In genomic region chr14:57060276-57060956, GRCh38 we compare ENCODE assay signal across 8 cellular contexts.
DNase-seq lines count a peak whose midpoint lies in the region; ATAC-seq, FAIRE-seq and TF ChIP-seq lines count a peak whose summit lies in the region.

No MANE protein-coding gene starts in this region.

- H3K27me3 ChIP-seq in GM12878 (replicated peaks in 1 of 2; ENCODE audit: control insufficient read depth in 2 of 2, insufficient read depth in 2 of 2, low read length in 1 of 2) (no peaks in the 10 kb centered on the region), colonic mucosa (no peaks in the 10 kb centered on the region)

- no peak for TF ChIP-seq RAD21 in GM12878 (IDR thresholded peaks at IDR 0.05; ENCODE audit: insufficient read depth, low read depth, low read length)

- ATAC-seq in GM21360 (IDR thresholded peaks at IDR 0.05; ENCODE audit: unreplicated experiment), result peak; percentile 91
- peak; percentile 91 for ATAC-seq in HG03460 (IDR thresholded peaks at IDR 0.05; ENCODE audit: unreplicated experiment)
- ATAC-seq in GM12878, result peak; percentile 94
- peak; percentile 89 for ATAC-seq in stimulated activated naive CD8-positive, alpha-beta T cell treated with anti-CD3 and anti-CD28 coated beads, Interleukin-15, Interleukin-2, amounts not matched to agents 100 U/mL and 50 U/mL, for 24 hours

- H3K27ac ChIP-seq in GM12878 (ENCODE audit: control insufficient read depth, insufficient read depth), result peak overlapping the region; percentile 20; the same call in 1 of the 2 replicates
- H3K27ac ChIP-seq in colonic mucosa, result no peak overlapping the region

- no TSS peak for BruUV-seq in GM12878 (replicated peaks; lab: Mats Ljungman, UMichigan)

- peak; percentile 36 to 64; a peak in 2 of 4 replicates for TF ChIP-seq EP300 in GM12878 (IDR thresholded peaks at IDR 0.05; ENCODE audit: borderline replicate concordance in 1 of 2, control insufficient read depth in 1 of 2, low read depth in 2 of 2, low read length in 2 of 2)

- H3K4me1 ChIP-seq in GM12878 (ENCODE audit: control insufficient read depth, insufficient read depth, low read length) (peaks cover 16% of the 10 kb centered on the region), colonic mucosa (peaks cover 5% of the 10 kb centered on the region)

- TF ChIP-seq CTCF in GM10248 (IDR thresholded peaks at IDR 0.05; ENCODE audit: control extremely low read depth, extremely low read depth, low read depth, missing control alignments) (no peak), GM12878 (IDR thresholded peaks at IDR 0.05 in 2 of 3, conservative IDR thresholded peaks at IDR 0.05 in 1 of 3; ENCODE audit: control insufficient read depth in 2 of 3, extremely low read depth in 1 of 3, insufficient read depth in 1 of 3, low read depth in 3 of 3, low read length in 3 of 3) (no peak), colonic mucosa (IDR thresholded peaks at IDR 0.05) (no peak)

- no peaks in the 10 kb centered on the region for H3K79me2 ChIP-seq in GM12878 (ENCODE audit: control insufficient read depth, insufficient read depth, low read length)

- SMC1A ChIA-PET in GM12878 (lab: Charles Lee; ENCODE audit: uncharacterized antibody, unreplicated experiment), result interaction anchor here (0.7 to 1.9 kb wide), 4 partner anchors 8 to 360 kb away, joined by 3 to 5 read pairs (median 3); no protein-coding TSS in a partner anchor

- WGBS in GM12878 (ENCODE audit: insufficient coverage, insufficient replicate concordance, low lambda C conversion rate, missing lambda C conversion rate), result under 1% methylated on average over 6 of the region's 6 CpGs

- DNase-seq in GM10248 (ENCODE audit: extremely low spot score), result peak; percentile 50
- peak; percentile 52 for DNase-seq in GM12878 (ENCODE audit: low read depth, low spot score)
- peak; percentile 12 for DNase-seq in stimulated activated naive CD8-positive, alpha-beta T cell treated with anti-CD3 and anti-CD28 coated beads, Interleukin-15, Interleukin-2, amounts not matched to agents 100 U/mL and 50 U/mL, for 24 hours
- no peak for DNase-seq in SIG-M5 (lab: John Stamatoyannopoulos, UW)
- DNase-seq in EL, result no peak
- no peak for DNase-seq in colonic mucosa

- no peak for TF ChIP-seq POLR2A in GM12878 (IDR thresholded peaks at IDR 0.05; ENCODE audit: low read depth, low read length)

- intact Hi-C loops in GM12878 (cut with micrococcal nuclease; ENCODE audit: unreplicated experiment), result loop anchor here (10.0 kb wide), 1 partner anchor 506 kb away; no protein-coding TSS in a partner anchor
- intact Hi-C loops in colonic mucosa (cut with DNase I), result loop anchor here (10.0 kb wide), 1 partner anchor 406 kb away; no protein-coding TSS in a partner anchor

- POLR2A ChIA-PET in GM10248 (lab: Yijun Ruan, JAX) (no interaction called here), GM12878 (lab: Charles Lee) (no interaction called here)

- H3K4me2 ChIP-seq in GM12878 (ENCODE audit: control insufficient read depth, insufficient read depth), result peak overlapping the region; percentile 68

- H4K20me1 ChIP-seq in GM12878 (ENCODE audit: control insufficient read depth, insufficient read depth), result no peaks in the 10 kb centered on the region

- in situ Hi-C loops in GM12878 (cut with MboI), result loop anchor here (10.0 kb wide), 3 partner anchors 254 to 566 kb away; no protein-coding TSS in a partner anchor

- H3K9ac ChIP-seq in GM12878 (ENCODE audit: control insufficient read depth, insufficient read depth, low read length), result no peak overlapping the region
- no peak overlapping the region for H3K9ac ChIP-seq in colonic mucosa (ENCODE audit: low read depth in 2 of 2, low read length in 2 of 2)

- H3K9me3 ChIP-seq in GM12878 (replicated peaks; ENCODE audit: control insufficient read depth, insufficient read depth, low read length) (no peaks in the 10 kb centered on the region), colonic mucosa (no peaks in the 10 kb centered on the region)

- H3K36me3 ChIP-seq in GM12878 (ENCODE audit: control insufficient read depth in 2 of 2, insufficient read depth in 2 of 2, low read length in 1 of 2), result no peaks in the 10 kb centered on the region
- H3K36me3 ChIP-seq in colonic mucosa, result no peaks in the 10 kb centered on the region

- H3K4me3 ChIP-seq in GM12878, result no peak overlapping the region
- no peak overlapping the region for H3K4me3 ChIP-seq in colonic mucosa

- no peak overlapping the region for H2AFZ ChIP-seq in GM12878 (ENCODE audit: control insufficient read depth, low read depth, low read length)

- RAD21 ChIA-PET in GM12878 (lab: Charles Lee; ENCODE audit: unreplicated experiment), result no interaction called here

- CTCF ChIA-PET in GM10248 (lab: Yijun Ruan, JAX), result no interaction called here
- CTCF ChIA-PET in GM12878 (lab: Yijun Ruan, JAX), result interaction anchor here (1.2 kb wide), 1 partner anchor 13 kb away, joined by 3 read pairs; no protein-coding TSS in a partner anchor

- FAIRE-seq in GM12878 (lab: Jason Lieb, UNC), result peak; percentile 98

TF ChIP-seq in GM12878, 131 proteins besides CTCF, POLR2A, EP300 and RAD21 (continues in another document):
- TF ChIP-seq ATF2 (IDR thresholded peaks at IDR 0.05; ENCODE audit: low read length) (peak; percentile 57), STAT3 (IDR thresholded peaks at IDR 0.05; ENCODE audit: low read depth, low read length) (no peak), FOXK2 (IDR thresholded peaks at IDR 0.05) (no peak), CREM (IDR thresholded peaks at IDR 0.05; ENCODE audit: low read depth) (peak; percentile 28; the same call in 1 of the 2 replicates), SPI1 (IDR thresholded peaks at IDR 0.05; ENCODE audit: borderline replicate concordance, insufficient read depth, low read depth, low read length) (peak; percentile 30; the same call in 1 of the 2 replicates), BHLHE40 (IDR thresholded peaks at IDR 0.05; ENCODE audit: borderline replicate concordance in 1 of 2, low read depth in 2 of 2, low read length in 1 of 2) (no peak), KLF5 (IDR thresholded peaks at IDR 0.05; ENCODE audit: partially characterized antibody) (no peak), RUNX3 (IDR thresholded peaks at IDR 0.05; ENCODE audit: low read length) (peak; percentile 61; the same call in 1 of the 2 replicates), NFIC (IDR thresholded peaks at IDR 0.05; ENCODE audit: low read depth, low read length) (peak; percentile 85), CBX5 (IDR thresholded peaks at IDR 0.05; ENCODE audit: low read depth) (no peak), ZNF217 (IDR thresholded peaks at IDR 0.05) (peak; percentile 83), FOXM1 (IDR thresholded peaks at IDR 0.05; ENCODE audit: low read depth, low read length) (0 out of 2 replicates have a peak, but pooled peaks have one; percentile 39)
- TF ChIP-seq, protein P1, sequence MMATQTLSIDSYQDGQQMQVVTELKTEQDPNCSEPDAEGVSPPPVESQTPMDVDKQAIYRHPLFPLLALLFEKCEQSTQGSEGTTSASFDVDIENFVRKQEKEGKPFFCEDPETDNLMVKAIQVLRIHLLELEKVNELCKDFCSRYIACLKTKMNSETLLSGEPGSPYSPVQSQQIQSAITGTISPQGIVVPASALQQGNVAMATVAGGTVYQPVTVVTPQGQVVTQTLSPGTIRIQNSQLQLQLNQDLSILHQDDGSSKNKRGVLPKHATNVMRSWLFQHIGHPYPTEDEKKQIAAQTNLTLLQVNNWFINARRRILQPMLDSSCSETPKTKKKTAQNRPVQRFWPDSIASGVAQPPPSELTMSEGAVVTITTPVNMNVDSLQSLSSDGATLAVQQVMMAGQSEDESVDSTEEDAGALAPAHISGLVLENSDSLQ (IDR thresholded peaks at IDR 0.05), result peak; percentile 58
- TF ChIP-seq, protein P2, sequence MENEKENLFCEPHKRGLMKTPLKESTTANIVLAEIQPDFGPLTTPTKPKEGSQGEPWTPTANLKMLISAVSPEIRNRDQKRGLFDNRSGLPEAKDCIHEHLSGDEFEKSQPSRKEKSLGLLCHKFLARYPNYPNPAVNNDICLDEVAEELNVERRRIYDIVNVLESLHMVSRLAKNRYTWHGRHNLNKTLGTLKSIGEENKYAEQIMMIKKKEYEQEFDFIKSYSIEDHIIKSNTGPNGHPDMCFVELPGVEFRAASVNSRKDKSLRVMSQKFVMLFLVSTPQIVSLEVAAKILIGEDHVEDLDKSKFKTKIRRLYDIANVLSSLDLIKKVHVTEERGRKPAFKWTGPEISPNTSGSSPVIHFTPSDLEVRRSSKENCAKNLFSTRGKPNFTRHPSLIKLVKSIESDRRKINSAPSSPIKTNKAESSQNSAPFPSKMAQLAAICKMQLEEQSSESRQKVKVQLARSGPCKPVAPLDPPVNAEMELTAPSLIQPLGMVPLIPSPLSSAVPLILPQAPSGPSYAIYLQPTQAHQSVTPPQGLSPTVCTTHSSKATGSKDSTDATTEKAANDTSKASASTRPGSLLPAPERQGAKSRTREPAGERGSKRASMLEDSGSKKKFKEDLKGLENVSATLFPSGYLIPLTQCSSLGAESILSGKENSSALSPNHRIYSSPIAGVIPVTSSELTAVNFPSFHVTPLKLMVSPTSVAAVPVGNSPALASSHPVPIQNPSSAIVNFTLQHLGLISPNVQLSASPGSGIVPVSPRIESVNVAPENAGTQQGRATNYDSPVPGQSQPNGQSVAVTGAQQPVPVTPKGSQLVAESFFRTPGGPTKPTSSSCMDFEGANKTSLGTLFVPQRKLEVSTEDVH (IDR thresholded peaks at IDR 0.05; ENCODE audit: low read depth, partially characterized antibody), result no peak
- TF ChIP-seq, protein P3, sequence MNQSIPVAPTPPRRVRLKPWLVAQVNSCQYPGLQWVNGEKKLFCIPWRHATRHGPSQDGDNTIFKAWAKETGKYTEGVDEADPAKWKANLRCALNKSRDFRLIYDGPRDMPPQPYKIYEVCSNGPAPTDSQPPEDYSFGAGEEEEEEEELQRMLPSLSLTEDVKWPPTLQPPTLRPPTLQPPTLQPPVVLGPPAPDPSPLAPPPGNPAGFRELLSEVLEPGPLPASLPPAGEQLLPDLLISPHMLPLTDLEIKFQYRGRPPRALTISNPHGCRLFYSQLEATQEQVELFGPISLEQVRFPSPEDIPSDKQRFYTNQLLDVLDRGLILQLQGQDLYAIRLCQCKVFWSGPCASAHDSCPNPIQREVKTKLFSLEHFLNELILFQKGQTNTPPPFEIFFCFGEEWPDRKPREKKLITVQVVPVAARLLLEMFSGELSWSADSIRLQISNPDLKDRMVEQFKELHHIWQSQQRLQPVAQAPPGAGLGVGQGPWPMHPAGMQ (IDR thresholded peaks at IDR 0.05; ENCODE audit: borderline replicate concordance), result no peak

Comparison
In these comparisons a context has a peak if more than half of its experiments do, and no peak if none do; other contexts are left out.
1. DNase-seq: peak in GM10248 (single experiment), GM12878 (single experiment) and stimulated activated naive CD8-positive, alpha-beta T cell treated with anti-CD3 and anti-CD28 coated beads, Interleukin-15, Interleukin-2, amounts not matched to agents 100 U/mL and 50 U/mL, for 24 hours (single experiment); none in SIG-M5 (single experiment), EL (single experiment) and colonic mucosa (single experiment).
2. Peak in every context shown above with its lines, with median percentiles within 50 percentile points of each other: ATAC-seq.